Comparison of ENCODE assay signal across 1 cellular context in genomic region chr6:2663123-2663522, GRCh38.
TF ChIP-seq lines count a peak whose summit lies in the region.

No MANE protein-coding gene starts in this region.

TF ChIP-seq in GM12878, 131 proteins besides CTCF, POLR2A, EP300 and RAD21 (continued from another document and continues in another):
- no peak for TF ChIP-seq RELB (IDR thresholded peaks at IDR 0.05; ENCODE audit: low read depth)
- TF ChIP-seq MXI1 (IDR thresholded peaks at IDR 0.05; ENCODE audit: low read depth, low read length) = no peak
- TF ChIP-seq CHD2 (IDR thresholded peaks at IDR 0.05; ENCODE audit: borderline replicate concordance, low read depth, low read length) = peak; percentile 89
- no peak for TF ChIP-seq E2F4 (IDR thresholded peaks at IDR 0.05; ENCODE audit: low read depth, low read length)
- TF ChIP-seq MEF2B (IDR thresholded peaks at IDR 0.05; ENCODE audit: partially characterized antibody, poor library complexity, severe bottlenecking) = no peak
- TF ChIP-seq BHLHE40 (IDR thresholded peaks at IDR 0.05; ENCODE audit: borderline replicate concordance in 1 of 2, low read depth in 2 of 2, low read length in 1 of 2) = peak; percentile 72 to 91
- no peak for TF ChIP-seq KLF5 (IDR thresholded peaks at IDR 0.05; ENCODE audit: partially characterized antibody)
- no peak for TF ChIP-seq MYC (IDR thresholded peaks at IDR 0.05; ENCODE audit: insufficient read depth, insufficient read length, insufficient replicate concordance, low read length, severe bottlenecking)
- TF ChIP-seq REST (IDR thresholded peaks at IDR 0.05; ENCODE audit: low read depth, low read length) = no peak
- peak; percentile 60; the same call in 1 of the 2 replicates for TF ChIP-seq PKNOX1 (IDR thresholded peaks at IDR 0.05)
- no peak for TF ChIP-seq RAD51 (IDR thresholded peaks at IDR 0.05)
- TF ChIP-seq MTA2 (IDR thresholded peaks at IDR 0.05; ENCODE audit: low read depth) = no peak
- TF ChIP-seq SP1 (IDR thresholded peaks at IDR 0.05; ENCODE audit: low read depth, low read length) = no peak
- TF ChIP-seq SUZ12 (IDR thresholded peaks at IDR 0.05; ENCODE audit: unreplicated experiment) = no peak
- no peak for TF ChIP-seq ZBTB11 (CRISPR knock-in tag; IDR thresholded peaks at IDR 0.05)
- no peak for TF ChIP-seq EED (IDR thresholded peaks at IDR 0.05; ENCODE audit: low read depth)
- TF ChIP-seq ZNF592 (IDR thresholded peaks at IDR 0.05) = no peak
- TF ChIP-seq SMARCA5 (IDR thresholded peaks at IDR 0.05) = no peak
- peak; percentile 39; the same call in 1 of the 2 replicates for TF ChIP-seq BRCA1 (IDR thresholded peaks at IDR 0.05; ENCODE audit: low read depth, low read length)
- TF ChIP-seq MYB (IDR thresholded peaks at IDR 0.05; ENCODE audit: borderline replicate concordance, low read depth, low read length) = no peak
- no peak for TF ChIP-seq ZBTB4 (CRISPR knock-in tag; IDR thresholded peaks at IDR 0.05)
- TF ChIP-seq PAX5 (IDR thresholded peaks at IDR 0.05; ENCODE audit: borderline replicate concordance, low read depth, low read length) = peak; percentile 19; the same call in 1 of the 2 replicates
- TF ChIP-seq MAX (IDR thresholded peaks at IDR 0.05; ENCODE audit: low read depth, low read length) = no peak
- TF ChIP-seq CHD4 (IDR thresholded peaks at IDR 0.05) = no peak
- TF ChIP-seq NR2C2 (IDR thresholded peaks at IDR 0.05; ENCODE audit: borderline replicate concordance, control insufficient read depth, insufficient read length, low read depth) = no peak
- no peak for TF ChIP-seq RFX5 (IDR thresholded peaks at IDR 0.05; ENCODE audit: low read depth, low read length)
- TF ChIP-seq ZNF217 (IDR thresholded peaks at IDR 0.05) = no peak
- no peak for TF ChIP-seq NR2F1 (conservative IDR thresholded peaks at IDR 0.05)
- no peak for TF ChIP-seq ZBTB40 (IDR thresholded peaks at IDR 0.05; ENCODE audit: borderline replicate concordance)
